ENCODE assay signal across 7 cellular contexts in the genomic region with DNA sequence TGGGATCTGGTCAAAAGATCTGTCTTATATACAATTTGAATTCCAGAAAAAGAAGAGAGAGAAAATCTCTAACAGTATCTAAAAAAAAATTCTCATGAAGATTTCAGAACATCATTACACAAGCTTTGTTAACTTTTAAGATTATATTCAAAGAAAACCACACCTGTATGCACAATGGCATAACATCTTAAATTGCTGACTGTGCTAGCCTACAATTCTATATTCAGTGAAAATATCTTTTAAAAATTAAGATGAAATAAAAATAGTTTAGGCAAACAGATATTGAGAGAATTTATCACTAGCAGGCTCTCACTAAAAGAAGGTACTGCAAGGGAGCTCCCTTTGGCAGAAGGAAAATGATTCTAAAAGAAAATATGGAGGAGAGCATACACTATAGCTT.
"Had no signal": no experiment of that assay in that cellular context is flagged by ENCODE, and none has a peak within 500 bp of the region (broad histone marks: within the 10 kb centered on the region; RNA-seq: fewer than 3 reads in every experiment).

No MANE protein-coding gene starts in this region.

- ATAC-seq: GM12878 had no signal

- H3K4me3 ChIP-seq: GM12878 had no signal

- DNase-seq: GDM1, GF-D8 had no signal

- FAIRE-seq: GM12878, GM12891, GM12892, GM18507, GM19239 had no signal
